Comparison of ENCODE assay signal across 8 cellular contexts in the genomic region with DNA sequence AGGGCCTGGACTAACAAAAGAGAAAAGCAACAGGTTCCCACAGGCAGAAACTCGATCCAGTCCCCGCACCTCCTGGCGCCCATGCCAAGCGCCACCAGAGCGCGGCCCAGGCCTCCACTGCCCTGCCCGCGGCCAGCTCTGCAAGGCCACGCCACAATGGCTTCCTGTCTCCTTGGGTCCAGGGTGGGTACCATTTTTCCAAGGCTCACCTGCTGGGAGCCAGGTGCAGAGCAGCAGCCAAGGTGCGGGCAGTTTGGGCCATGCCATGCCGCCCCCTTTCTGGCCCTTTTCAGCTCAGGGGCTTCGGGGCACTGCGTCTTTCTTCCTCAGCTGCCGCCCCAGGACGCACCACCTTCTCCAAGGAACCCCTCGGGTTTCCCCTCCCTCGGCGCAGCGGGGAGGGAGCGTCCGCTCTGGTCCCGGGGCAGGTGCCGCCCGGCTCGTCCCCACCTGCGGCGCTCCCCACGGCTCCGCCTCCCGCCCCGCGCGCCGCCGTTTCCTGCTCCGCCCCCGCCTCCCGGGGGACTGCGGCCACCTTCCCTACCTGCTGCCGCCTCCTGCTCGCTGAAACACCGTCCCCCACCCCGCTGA. TPM values are rescaled to one million over a fixed set of nuclear protein-coding genes. Genes with fewer than 3 reads are reported as not detected.
DNase-seq lines count a peak whose midpoint lies in the region; ATAC-seq, FAIRE-seq and TF ChIP-seq lines count a peak whose summit lies in the region.

A gene (minus strand): TSS at position 437 of the 591 bp plus-strand sequence. CDS start 170 bp downstream, at position 267.

- H3K27me3 ChIP-seq in bronchial epithelial cell (ENCODE audit: control insufficient read depth, insufficient read depth, low read length), result peaks cover 4% of the 10 kb centered on the region
- H3K27me3 ChIP-seq in neural cell (ENCODE audit: insufficient read depth, low read depth, low read length), result no peaks in the 10 kb centered on the region
- H3K27me3 ChIP-seq in adrenal gland, result peaks cover 8% of the 10 kb centered on the region

- peak; percentile 87 for DNase-seq in COLO668 (lab: John Stamatoyannopoulos, UW; ENCODE audit: unreplicated experiment)
- DNase-seq in NCI-H2029 (lab: John Stamatoyannopoulos, UW), result peak; percentile 81
- DNase-seq in bronchial epithelial cell (ENCODE audit: low read depth), result no peak
- no peak for DNase-seq in NK-92 (lab: John Stamatoyannopoulos, UW; ENCODE audit: unreplicated experiment)
- DNase-seq in adrenal gland, result no peak
- DNase-seq in NK-92 treated with Interleukin-12 subunit alpha and Interleukin-12 subunit beta, amount 100 ng/mL, for 24 hours (lab: John Stamatoyannopoulos, UW), result no peak

- no peaks in the 10 kb centered on the region for H3F3A ChIP-seq in neural cell (ENCODE audit: insufficient read depth, low read length, poor library complexity, severe bottlenecking)

- WGBS in adrenal gland, 4 donors, result 4 to 15% (median 12%) methylated on average over 14 to 43 of the region's 43 CpGs

- intact Hi-C loops in adrenal gland (cut with DNase I), result no loop called here

- H3K9ac ChIP-seq in neural cell (ENCODE audit: low read length), result no peak within 1 kb of the TSS

- H3K79me2 ChIP-seq in neural cell (replicated peaks; ENCODE audit: insufficient read depth, low read length), result no peaks in the 10 kb centered on the region

- H3K4me3 ChIP-seq in bronchial epithelial cell (ENCODE audit: low read depth, low read length) (peak within 1 kb of the TSS; percentile 44), neural cell (ENCODE audit: low read length) (peak within 1 kb of the TSS; percentile 23), adrenal gland (peak within 1 kb of the TSS in 2 of 4 donors; percentile 31 to 51)

- ATAC-seq in GM19468 (IDR thresholded peaks at IDR 0.05; ENCODE audit: extremely low read depth, unreplicated experiment), result peak; percentile 25

- no peak within 1 kb of the TSS for H2AFZ ChIP-seq in neural cell (ENCODE audit: low read depth, low read length)

- TF ChIP-seq EP300 in neural cell (conservative IDR thresholded peaks at IDR 0.05; ENCODE audit: poor library complexity, severe bottlenecking), result no peak

- no peak within 1 kb of the TSS for H3K4me2 ChIP-seq in neural cell (ENCODE audit: low read length)

- no peak for FAIRE-seq in bronchial epithelial cell (lab: Jason Lieb, UNC)

- H3K9me2 ChIP-seq in neural cell (ENCODE audit: insufficient read depth, low read length), result no peaks in the 10 kb centered on the region

- H4K20me1 ChIP-seq in neural cell (ENCODE audit: insufficient read depth), result no peaks in the 10 kb centered on the region

- H3K4me1 ChIP-seq in adrenal gland (replicated peaks in 1 of 2), result no peaks in the 10 kb centered on the region

- TF ChIP-seq POLR2A in adrenal gland (IDR thresholded peaks at IDR 0.05), result no peak

- H3K27ac ChIP-seq in neural cell (ENCODE audit: low read length) (no peak within 1 kb of the TSS), adrenal gland (no peak within 1 kb of the TSS)

- no peaks in the 10 kb centered on the region for H3K36me3 ChIP-seq in bronchial epithelial cell (ENCODE audit: control insufficient read depth, insufficient read depth, low read length)
- no peaks in the 10 kb centered on the region for H3K36me3 ChIP-seq in neural cell (ENCODE audit: insufficient read depth, low read length)
- no peaks in the 10 kb centered on the region for H3K36me3 ChIP-seq in adrenal gland (replicated peaks in 1 of 2)

- no peak for TF ChIP-seq RAD21 in neural cell (conservative IDR thresholded peaks at IDR 0.05)

- TF ChIP-seq CTCF in bronchial epithelial cell (IDR thresholded peaks at IDR 0.05; ENCODE audit: insufficient read depth, low read length, severe bottlenecking) (peak; percentile 12), neural cell (IDR thresholded peaks at IDR 0.05; ENCODE audit: poor library complexity, severe bottlenecking) (no peak), adrenal gland (IDR thresholded peaks at IDR 0.05) (no peak)

- no peaks in the 10 kb centered on the region for H3K9me3 ChIP-seq in neural cell (ENCODE audit: low read length)
- H3K9me3 ChIP-seq in adrenal gland (replicated peaks in 1 of 3), result no peaks in the 10 kb centered on the region

TF ChIP-seq in neural cell, 6 proteins besides CTCF, POLR2A, EP300 and RAD21:
- TF ChIP-seq, protein P1, sequence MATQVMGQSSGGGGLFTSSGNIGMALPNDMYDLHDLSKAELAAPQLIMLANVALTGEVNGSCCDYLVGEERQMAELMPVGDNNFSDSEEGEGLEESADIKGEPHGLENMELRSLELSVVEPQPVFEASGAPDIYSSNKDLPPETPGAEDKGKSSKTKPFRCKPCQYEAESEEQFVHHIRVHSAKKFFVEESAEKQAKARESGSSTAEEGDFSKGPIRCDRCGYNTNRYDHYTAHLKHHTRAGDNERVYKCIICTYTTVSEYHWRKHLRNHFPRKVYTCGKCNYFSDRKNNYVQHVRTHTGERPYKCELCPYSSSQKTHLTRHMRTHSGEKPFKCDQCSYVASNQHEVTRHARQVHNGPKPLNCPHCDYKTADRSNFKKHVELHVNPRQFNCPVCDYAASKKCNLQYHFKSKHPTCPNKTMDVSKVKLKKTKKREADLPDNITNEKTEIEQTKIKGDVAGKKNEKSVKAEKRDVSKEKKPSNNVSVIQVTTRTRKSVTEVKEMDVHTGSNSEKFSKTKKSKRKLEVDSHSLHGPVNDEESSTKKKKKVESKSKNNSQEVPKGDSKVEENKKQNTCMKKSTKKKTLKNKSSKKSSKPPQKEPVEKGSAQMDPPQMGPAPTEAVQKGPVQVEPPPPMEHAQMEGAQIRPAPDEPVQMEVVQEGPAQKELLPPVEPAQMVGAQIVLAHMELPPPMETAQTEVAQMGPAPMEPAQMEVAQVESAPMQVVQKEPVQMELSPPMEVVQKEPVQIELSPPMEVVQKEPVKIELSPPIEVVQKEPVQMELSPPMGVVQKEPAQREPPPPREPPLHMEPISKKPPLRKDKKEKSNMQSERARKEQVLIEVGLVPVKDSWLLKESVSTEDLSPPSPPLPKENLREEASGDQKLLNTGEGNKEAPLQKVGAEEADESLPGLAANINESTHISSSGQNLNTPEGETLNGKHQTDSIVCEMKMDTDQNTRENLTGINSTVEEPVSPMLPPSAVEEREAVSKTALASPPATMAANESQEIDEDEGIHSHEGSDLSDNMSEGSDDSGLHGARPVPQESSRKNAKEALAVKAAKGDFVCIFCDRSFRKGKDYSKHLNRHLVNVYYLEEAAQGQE (IDR thresholded peaks at IDR 0.05; ENCODE audit: borderline replicate concordance), result no peak
- TF ChIP-seq EZH2 (IDR thresholded peaks at IDR 0.05; ENCODE audit: borderline replicate concordance, insufficient read depth, low read length, poor library complexity, severe bottlenecking), result no peak
- TF ChIP-seq MXI1 (conservative IDR thresholded peaks at IDR 0.05; ENCODE audit: poor library complexity, severe bottlenecking), result no peak
- no peak for TF ChIP-seq TAF1 (IDR thresholded peaks at IDR 0.05; ENCODE audit: low read depth)
- TF ChIP-seq POLR2AphosphoS5 (IDR thresholded peaks at IDR 0.05), result no peak
- no peak for TF ChIP-seq SMC3 (conservative IDR thresholded peaks at IDR 0.05; ENCODE audit: poor library complexity)

RNA-seq across cellular contexts. Expression of the gene that starts here (rescaled TPM):
- total RNA-seq in bronchial epithelial cell (1.6 and 6.0 TPM in 2 replicates), adrenal gland (1 to 10 TPM in 6 of 8 donors, under 1 TPM in 1, not detected in 1; 0.91 to 5.6 (median 2.7) TPM)
- polyA plus RNA-seq in neural cell (not detected in 2 replicates), adrenal gland (under 1 TPM; 0.32 to 0.62 (median 0.34) TPM)
- polyA minus RNA-seq in neural cell, result not detected in 2 replicates

Comparison
In these comparisons a context has a peak if more than half of its experiments do, and no peak if none do; other contexts are left out.
1. DNase-seq: peak in COLO668 (single experiment) and NCI-H2029 (single experiment); none in bronchial epithelial cell (single experiment), NK-92 (single experiment), adrenal gland (0 of 7) and NK-92 treated with Interleukin-12 subunit alpha and Interleukin-12 subunit beta, amount 100 ng/mL, for 24 hours (single experiment).